8 cellular contexts compared by ENCODE assay signal in the genomic region with DNA sequence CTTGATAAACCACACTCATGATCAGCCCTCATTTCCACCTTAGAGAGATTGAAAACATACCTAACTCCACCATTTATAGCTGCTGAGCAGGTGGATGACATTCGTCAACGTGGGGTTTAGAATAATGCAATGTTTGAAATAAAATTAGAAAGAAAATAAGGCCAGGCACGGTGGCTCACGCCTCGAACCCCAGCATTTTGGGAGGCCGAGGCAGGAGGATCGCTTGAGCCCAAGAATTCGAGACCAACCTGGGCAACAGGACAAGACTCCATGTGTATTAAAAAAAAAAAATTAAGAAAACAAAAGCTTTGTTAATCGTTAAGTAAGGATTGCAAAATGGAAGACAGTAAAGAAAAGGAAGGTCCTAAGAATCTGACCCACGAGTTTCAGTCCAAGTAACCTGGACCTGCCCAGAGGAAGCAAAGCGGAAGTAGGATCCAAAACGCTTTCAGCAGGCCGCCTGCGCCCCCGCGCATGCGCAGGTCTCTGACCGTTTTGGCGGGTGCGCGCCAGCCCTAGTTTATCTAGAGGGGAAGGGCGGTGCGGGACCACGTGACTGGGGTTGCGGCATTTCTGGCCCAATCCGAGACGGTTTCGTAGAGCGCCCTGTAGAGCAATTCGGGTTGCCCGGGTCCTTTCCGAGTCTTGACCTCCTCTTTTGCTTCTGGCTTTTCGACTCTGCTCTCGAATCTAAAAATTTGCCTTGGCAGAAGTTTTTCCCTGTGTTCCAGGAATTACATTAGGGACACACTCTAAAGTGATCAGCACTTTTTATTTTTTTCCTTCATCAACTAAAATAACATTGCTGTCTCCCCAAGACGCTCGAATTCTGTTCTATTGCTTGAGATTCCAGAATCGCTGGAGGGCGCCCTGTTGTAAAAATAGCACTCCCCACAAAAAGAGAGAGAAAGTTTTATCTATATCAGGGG.
DNase-seq lines count a peak whose midpoint lies in the region; FAIRE-seq and TF ChIP-seq lines count a peak whose summit lies in the region.

No MANE protein-coding gene starts in this region.

- peak; percentile 94 for DNase-seq in NCI-H1092 treated with DMSO at 0.1 percent for 48 hours (lab: John Stamatoyannopoulos, UW)
- DNase-seq in T-helper 9 cell = peak; percentile 85
- DNase-seq in astrocyte of the spinal cord (ENCODE audit: low read depth, low spot score) = peak; percentile 93
- peak; percentile 62 to 97 (median 89) for DNase-seq in hypothalamus (lab: John Stamatoyannopoulos, UW)
- peak; percentile 76 for DNase-seq in retinal pigment epithelial cell (ENCODE audit: low read depth)
- DNase-seq in DMS79 treated with DMSO at 0.1 percent for 48 hours (lab: John Stamatoyannopoulos, UW) = no peak

- no peaks in the 10 kb centered on the region for H3K9me3 ChIP-seq in HEK293 (ENCODE audit: control insufficient read depth, insufficient read depth, low read depth, low read length)

- peak; percentile 87 for FAIRE-seq in G401.6 (lab: Jason Lieb, UNC)

- CTCF ChIA-PET in HEK293 (lab: Yijun Ruan, JAX) = interaction anchor here (1.0 kb wide), 1 partner anchor 24 kb away, joined by 3 read pairs; no protein-coding TSS in a partner anchor

- in situ Hi-C loops in astrocyte of the spinal cord (cut with HindIII; ENCODE audit: low sequenced_read_pairs) = no loop called here

- no peaks in the 10 kb centered on the region; a peak in 1 of 3 replicates for H3K36me3 ChIP-seq in HEK293 (ENCODE audit: control insufficient read depth in 2 of 2, insufficient read depth in 1 of 2, low read length in 2 of 2)

- POLR2A ChIA-PET in HEK293 (lab: Yijun Ruan, JAX) = no interaction called here

- TF ChIP-seq CTCF in HEK293 (tag by site-specific recombination; IDR thresholded peaks at IDR 0.05) (no peak), astrocyte of the spinal cord (IDR thresholded peaks at IDR 0.05; ENCODE audit: low read depth, low read length) (peak; percentile 42), retinal pigment epithelial cell (conservative IDR thresholded peaks at IDR 0.05; ENCODE audit: low read depth, low read length) (peak; percentile 59)

- no peaks in the 10 kb centered on the region for H3K4me1 ChIP-seq in HEK293 (ENCODE audit: control insufficient read depth, insufficient read depth, low read length)

- H3K4me3 ChIP-seq in HEK293 (ENCODE audit: low read depth, low read length) (peak overlapping the region; percentile 23), astrocyte of the spinal cord (ENCODE audit: low read depth, low read length) (peak overlapping the region; percentile 51), retinal pigment epithelial cell (ENCODE audit: low read length) (peak overlapping the region; percentile 68)

- H3K27ac ChIP-seq in HEK293 (ENCODE audit: extremely low read depth, low read depth, low read length) = no peak overlapping the region

TF ChIP-seq in HEK293, 187 proteins besides CTCF, POLR2A, EP300 and RAD21 (continues in another document):
- TF ChIP-seq ZNF266 (tag by site-specific recombination; IDR thresholded peaks at IDR 0.05; ENCODE audit: low read depth) (no peak), SETDB1 (IDR thresholded peaks at IDR 0.05; ENCODE audit: insufficient read length, low read length) (peak; percentile 73), ZNF600 (tag by site-specific recombination; IDR thresholded peaks at IDR 0.05) (peak; percentile 27; the same call in 1 of the 2 replicates), ZNF146 (tag by site-specific recombination; IDR thresholded peaks at IDR 0.05) (no peak), ZNF391 (tag by site-specific recombination; IDR thresholded peaks at IDR 0.05; ENCODE audit: borderline replicate concordance, low read depth) (no peak), ZBTB26 (tag by site-specific recombination; optimal IDR thresholded peaks at IDR 0.05) (peak; percentile 17), ZNF639 (tag by site-specific recombination; IDR thresholded peaks at IDR 0.05) (no peak), ZNF433 (tag by site-specific recombination; IDR thresholded peaks at IDR 0.05; ENCODE audit: low read depth) (no peak), ZNF518A (tag by site-specific recombination; conservative IDR thresholded peaks at IDR 0.05; ENCODE audit: low read depth) (peak; percentile 38), ZNF214 (tag by site-specific recombination; IDR thresholded peaks at IDR 0.05; ENCODE audit: borderline replicate concordance) (no peak), SP2 (tag by site-specific recombination; IDR thresholded peaks at IDR 0.05) (peak; percentile 46), ZBTB1 (tag by site-specific recombination; IDR thresholded peaks at IDR 0.05) (no peak), ZNF654 (tag by site-specific recombination; IDR thresholded peaks at IDR 0.05; ENCODE audit: low read depth) (0 out of 2 replicates have a peak, but pooled peaks have one; percentile 20), ZNF596 (tag by site-specific recombination; IDR thresholded peaks at IDR 0.05) (no peak), ZNF561 (tag by site-specific recombination; IDR thresholded peaks at IDR 0.05; ENCODE audit: borderline replicate concordance) (0 out of 2 replicates have a peak, but pooled peaks have one; percentile 26), KLF8 (tag by site-specific recombination; IDR thresholded peaks at IDR 0.05) (no peak), REPIN1 (tag by site-specific recombination; IDR thresholded peaks at IDR 0.05; ENCODE audit: low read depth) (no peak), MEIS1 (CRISPR knock-in tag; IDR thresholded peaks at IDR 0.05; ENCODE audit: borderline replicate concordance) (no peak)
- TF ChIP-seq, protein P1, sequence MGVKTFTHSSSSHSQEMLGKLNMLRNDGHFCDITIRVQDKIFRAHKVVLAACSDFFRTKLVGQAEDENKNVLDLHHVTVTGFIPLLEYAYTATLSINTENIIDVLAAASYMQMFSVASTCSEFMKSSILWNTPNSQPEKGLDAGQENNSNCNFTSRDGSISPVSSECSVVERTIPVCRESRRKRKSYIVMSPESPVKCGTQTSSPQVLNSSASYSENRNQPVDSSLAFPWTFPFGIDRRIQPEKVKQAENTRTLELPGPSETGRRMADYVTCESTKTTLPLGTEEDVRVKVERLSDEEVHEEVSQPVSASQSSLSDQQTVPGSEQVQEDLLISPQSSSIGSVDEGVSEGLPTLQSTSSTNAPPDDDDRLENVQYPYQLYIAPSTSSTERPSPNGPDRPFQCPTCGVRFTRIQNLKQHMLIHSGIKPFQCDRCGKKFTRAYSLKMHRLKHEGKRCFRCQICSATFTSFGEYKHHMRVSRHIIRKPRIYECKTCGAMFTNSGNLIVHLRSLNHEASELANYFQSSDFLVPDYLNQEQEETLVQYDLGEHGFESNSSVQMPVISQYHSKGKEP (tag by site-specific recombination; IDR thresholded peaks at IDR 0.05) = no peak
